Comparison of ENCODE assay signal across 17 cellular contexts in genomic region chr3:94961423-94962100, GRCh38.
DNase-seq lines count a peak whose midpoint lies in the region; ATAC-seq and TF ChIP-seq lines count a peak whose summit lies in the region.
"Had no signal": no experiment of that assay in that cellular context is flagged by ENCODE, and none has a peak within 500 bp of the region (broad histone marks: within the 10 kb centered on the region; RNA-seq: fewer than 3 reads in every experiment).

No MANE protein-coding gene starts in this region.

- H2AK5ac ChIP-seq in mesendoderm (ENCODE audit: low read length), result no peak overlapping the region

- H3K9me3 ChIP-seq in naive thymus-derived CD4-positive, alpha-beta T cell (ENCODE audit: control insufficient read depth in 2 of 3, low read length in 3 of 3), result no peaks in the 10 kb centered on the region
- H3K9me3 ChIP-seq: SK-N-SH had no signal

- H3K4me2 ChIP-seq in mesendoderm (ENCODE audit: low read length), result no peak overlapping the region
- H3K4me2 ChIP-seq: SK-N-SH had no signal

- POLR2A ChIA-PET in naive thymus-derived CD4-positive, alpha-beta T cell (lab: Charles Lee), result no interaction called here

- H4K5ac ChIP-seq in mesendoderm (ENCODE audit: low read length), result no peak overlapping the region

- H3K27ac ChIP-seq in 22Rv1 (peak overlapping the region; percentile 61), mesendoderm (ENCODE audit: low read depth, low read length) (no peak overlapping the region)
- H3K27ac ChIP-seq in naive thymus-derived CD4-positive, alpha-beta T cell (ENCODE audit: low read depth, low read length), result no peak overlapping the region
- H3K27ac ChIP-seq: HL-60 had no signal

- H3K36me3 ChIP-seq in mesendoderm (ENCODE audit: control insufficient read depth, insufficient read depth, low read length), result no peaks in the 10 kb centered on the region
- no peaks in the 10 kb centered on the region for H3K36me3 ChIP-seq in naive thymus-derived CD4-positive, alpha-beta T cell (ENCODE audit: control insufficient read depth in 2 of 3, insufficient read depth in 3 of 3, low read length in 3 of 3)

- DNase-seq in HuH-7 (ENCODE audit: low spot score) (peak; percentile 11), NCI-H510A treated with DMSO at 0.1 percent for 48 hours (lab: John Stamatoyannopoulos, UW) (peak; percentile 36), mesendoderm (peak; percentile 0), mucosa of gallbladder (ENCODE audit: low spot score) (no peak), HUDEP-2 (lab: John Stamatoyannopoulos, UW; ENCODE audit: unreplicated experiment in 76 of 76) (no peak)
- DNase-seq in naive thymus-derived CD4-positive, alpha-beta T cell, result no peak
- DNase-seq: CD4-positive, alpha-beta memory T cell; DMS79 treated with DMSO at 0.1 percent for 48 hours; H9; NCI-H1092 treated with DMSO at 0.1 percent for 48 hours; NCI-H187 treated with DMSO at 0.1 percent for 48 hours; NCI-H2171; NCI-H774; Right ventricle myocardium superior; SK-N-SH had no signal

- no peak overlapping the region for H3K23ac ChIP-seq in mesendoderm (ENCODE audit: low read length)

- no peak for TF ChIP-seq CTCF in 22Rv1 (IDR thresholded peaks at IDR 0.05)

- H3K27ac Mint-ChIP-seq in naive thymus-derived CD4-positive, alpha-beta T cell, result no peak overlapping the region
- H3K27ac Mint-ChIP-seq: CD4-positive, alpha-beta memory T cell; H9 had no signal

- intact Hi-C loops in naive thymus-derived CD4-positive, alpha-beta T cell (cut with micrococcal nuclease), result no loop called here

- peaks cover 0 to 15% (median 5%) of the 10 kb centered on the region in 11 donors for H3K9me3 Mint-ChIP-seq in naive thymus-derived CD4-positive, alpha-beta T cell

- H2BK120ac ChIP-seq in mesendoderm (ENCODE audit: low read depth, low read length), result no peak overlapping the region

- no peaks in the 10 kb centered on the region for H3K79me2 ChIP-seq in mesendoderm (ENCODE audit: control insufficient read depth, insufficient read depth, low read length)

- no peak for ATAC-seq in naive thymus-derived CD4-positive, alpha-beta T cell

- no peaks in the 10 kb centered on the region for H3K4me1 Mint-ChIP-seq in naive thymus-derived CD4-positive, alpha-beta T cell
- H3K4me1 Mint-ChIP-seq: CD4-positive, alpha-beta memory T cell had no signal

- no peak overlapping the region for H2BK15ac ChIP-seq in mesendoderm (replicated peaks; ENCODE audit: low read depth)

- H3K9ac ChIP-seq in mesendoderm (ENCODE audit: low read length), result no peak overlapping the region
- H3K9ac ChIP-seq: SK-N-SH had no signal

- H3K27me3 Mint-ChIP-seq in naive thymus-derived CD4-positive, alpha-beta T cell, result no peaks in the 10 kb centered on the region
- H3K27me3 Mint-ChIP-seq: CD4-positive, alpha-beta memory T cell had no signal

- no CpG with 5 or more reads among the region's 6 CpGs for WGBS in mesendoderm (ENCODE audit: extremely low coverage, insufficient coverage, low lambda C conversion rate)

- no peak overlapping the region for H2BK5ac ChIP-seq in mesendoderm (ENCODE audit: low read length)

- CTCF ChIA-PET in naive thymus-derived CD4-positive, alpha-beta T cell (lab: Charles Lee), result no interaction called here

- H3K18ac ChIP-seq in mesendoderm (ENCODE audit: low read length), result no peak overlapping the region

- H3K36me3 Mint-ChIP-seq in naive thymus-derived CD4-positive, alpha-beta T cell, result no peaks in the 10 kb centered on the region
- H3K36me3 Mint-ChIP-seq: CD4-positive, alpha-beta memory T cell had no signal

- H3K4me1 ChIP-seq in mesendoderm (ENCODE audit: control insufficient read depth, low read depth, low read length), result no peaks in the 10 kb centered on the region
- H3K4me1 ChIP-seq in naive thymus-derived CD4-positive, alpha-beta T cell (ENCODE audit: control insufficient read depth in 2 of 2, insufficient read depth in 2 of 2, low read length in 2 of 2), result no peaks in the 10 kb centered on the region

- no peaks in the 10 kb centered on the region for H3K79me1 ChIP-seq in mesendoderm (ENCODE audit: low read length)

- H3K4ac ChIP-seq in mesendoderm (ENCODE audit: low read depth, low read length), result no peak overlapping the region

- no peak overlapping the region for H3K4me3 ChIP-seq in mesendoderm (ENCODE audit: low read length)
- no peak overlapping the region for H3K4me3 ChIP-seq in naive thymus-derived CD4-positive, alpha-beta T cell (ENCODE audit: low read length)

- H3K4me3 Mint-ChIP-seq in naive thymus-derived CD4-positive, alpha-beta T cell, result no peak overlapping the region
- H3K4me3 Mint-ChIP-seq: CD4-positive, alpha-beta memory T cell; H9 had no signal

- H3K56ac ChIP-seq in mesendoderm (ENCODE audit: low read length), result no peak overlapping the region

- H3K27me3 ChIP-seq in mesendoderm (ENCODE audit: insufficient read depth, low read length, poor library complexity), result no peaks in the 10 kb centered on the region
- H3K27me3 ChIP-seq in naive thymus-derived CD4-positive, alpha-beta T cell (ENCODE audit: control insufficient read depth in 2 of 2, insufficient read depth in 2 of 2, low read length in 2 of 2), result no peaks in the 10 kb centered on the region

- no peak overlapping the region for H4K8ac ChIP-seq in mesendoderm (ENCODE audit: low read depth, low read length)

Comparison
In these comparisons a context has a peak if more than half of its experiments do, and no peak if none do; other contexts are left out.
1. DNase-seq: peak in HuH-7 (single experiment), NCI-H510A treated with DMSO at 0.1 percent for 48 hours (single experiment) and mesendoderm (single experiment); none in mucosa of gallbladder (single experiment), HUDEP-2 (0 of 76) and naive thymus-derived CD4-positive, alpha-beta T cell (0 of 9).